2 cellular contexts compared by ENCODE assay signal in the genomic region with DNA sequence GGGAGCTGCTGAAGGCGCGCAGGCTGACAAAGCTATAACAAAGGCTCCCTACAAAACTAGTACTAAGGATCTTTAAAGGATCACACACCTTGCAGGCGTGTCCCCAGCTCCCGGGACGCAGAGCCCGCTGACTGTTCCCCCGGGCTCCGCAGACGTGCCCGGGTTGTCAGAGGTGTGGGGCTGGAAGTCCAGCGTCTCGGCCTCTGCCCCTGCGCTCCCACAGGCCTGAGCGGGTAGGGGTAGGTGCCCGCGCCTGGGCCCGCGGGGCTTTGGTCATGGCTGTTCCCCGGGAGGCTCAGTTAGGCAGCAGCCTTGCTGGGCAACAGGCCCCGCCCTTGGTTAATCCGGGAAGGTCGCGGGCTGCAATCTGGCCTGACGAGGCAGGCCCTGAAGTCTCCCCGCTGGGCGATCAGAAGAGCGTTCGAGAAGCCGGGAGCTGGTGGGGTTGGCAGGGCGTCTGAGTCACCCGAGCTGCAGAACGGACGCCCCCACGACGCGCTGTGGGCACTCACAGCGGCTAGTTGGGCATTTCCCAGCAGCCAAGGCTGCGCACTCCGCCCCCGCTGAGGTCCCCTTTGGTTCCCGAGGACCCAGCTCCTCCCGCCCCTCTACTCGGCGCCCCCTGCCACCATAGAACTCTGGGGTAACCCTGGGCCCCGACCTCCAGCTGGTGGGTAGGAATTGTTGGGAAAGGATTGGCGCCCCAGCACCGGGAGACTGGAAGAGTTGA.
TF ChIP-seq lines count a peak whose summit lies in the region.

No MANE protein-coding gene starts in this region.

TF ChIP-seq in A549, 52 proteins besides CTCF, POLR2A, EP300 and RAD21:
- TF ChIP-seq, protein P1, sequence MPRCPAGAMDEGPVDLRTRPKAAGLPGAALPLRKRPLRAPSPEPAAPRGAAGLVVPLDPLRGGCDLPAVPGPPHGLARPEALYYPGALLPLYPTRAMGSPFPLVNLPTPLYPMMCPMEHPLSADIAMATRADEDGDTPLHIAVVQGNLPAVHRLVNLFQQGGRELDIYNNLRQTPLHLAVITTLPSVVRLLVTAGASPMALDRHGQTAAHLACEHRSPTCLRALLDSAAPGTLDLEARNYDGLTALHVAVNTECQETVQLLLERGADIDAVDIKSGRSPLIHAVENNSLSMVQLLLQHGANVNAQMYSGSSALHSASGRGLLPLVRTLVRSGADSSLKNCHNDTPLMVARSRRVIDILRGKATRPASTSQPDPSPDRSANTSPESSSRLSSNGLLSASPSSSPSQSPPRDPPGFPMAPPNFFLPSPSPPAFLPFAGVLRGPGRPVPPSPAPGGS (IDR thresholded peaks at IDR 0.05), result no peak
- no peak for TF ChIP-seq JUN (IDR thresholded peaks at IDR 0.05)
- TF ChIP-seq, protein P2, sequence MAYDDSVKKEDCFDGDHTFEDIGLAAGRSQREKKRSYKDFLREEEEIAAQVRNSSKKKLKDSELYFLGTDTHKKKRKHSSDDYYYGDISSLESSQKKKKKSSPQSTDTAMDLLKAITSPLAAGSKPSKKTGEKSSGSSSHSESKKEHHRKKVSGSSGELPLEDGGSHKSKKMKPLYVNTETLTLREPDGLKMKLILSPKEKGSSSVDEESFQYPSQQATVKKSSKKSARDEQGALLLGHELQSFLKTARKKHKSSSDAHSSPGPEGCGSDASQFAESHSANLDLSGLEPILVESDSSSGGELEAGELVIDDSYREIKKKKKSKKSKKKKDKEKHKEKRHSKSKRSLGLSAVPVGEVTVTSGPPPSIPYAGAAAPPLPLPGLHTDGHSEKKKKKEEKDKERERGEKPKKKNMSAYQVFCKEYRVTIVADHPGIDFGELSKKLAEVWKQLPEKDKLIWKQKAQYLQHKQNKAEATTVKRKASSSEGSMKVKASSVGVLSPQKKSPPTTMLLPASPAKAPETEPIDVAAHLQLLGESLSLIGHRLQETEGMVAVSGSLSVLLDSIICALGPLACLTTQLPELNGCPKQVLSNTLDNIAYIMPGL (CRISPR knock-in tag; IDR thresholded peaks at IDR 0.05; ENCODE audit: borderline replicate concordance), result no peak
- no peak for TF ChIP-seq HOXB13 (CRISPR knock-in tag; IDR thresholded peaks at IDR 0.05; ENCODE audit: low read depth)
- TF ChIP-seq, protein P3, sequence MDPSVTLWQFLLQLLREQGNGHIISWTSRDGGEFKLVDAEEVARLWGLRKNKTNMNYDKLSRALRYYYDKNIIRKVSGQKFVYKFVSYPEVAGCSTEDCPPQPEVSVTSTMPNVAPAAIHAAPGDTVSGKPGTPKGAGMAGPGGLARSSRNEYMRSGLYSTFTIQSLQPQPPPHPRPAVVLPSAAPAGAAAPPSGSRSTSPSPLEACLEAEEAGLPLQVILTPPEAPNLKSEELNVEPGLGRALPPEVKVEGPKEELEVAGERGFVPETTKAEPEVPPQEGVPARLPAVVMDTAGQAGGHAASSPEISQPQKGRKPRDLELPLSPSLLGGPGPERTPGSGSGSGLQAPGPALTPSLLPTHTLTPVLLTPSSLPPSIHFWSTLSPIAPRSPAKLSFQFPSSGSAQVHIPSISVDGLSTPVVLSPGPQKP (IDR thresholded peaks at IDR 0.05; ENCODE audit: low read depth, low read length), result no peak
- no peak for TF ChIP-seq CHD4 (IDR thresholded peaks at IDR 0.05; ENCODE audit: borderline replicate concordance)
- TF ChIP-seq TFCP2L1 (CRISPR knock-in tag; IDR thresholded peaks at IDR 0.05), result no peak
- no peak for TF ChIP-seq HOXB5 (CRISPR knock-in tag; IDR thresholded peaks at IDR 0.05)
- no peak for TF ChIP-seq CEBPB (IDR thresholded peaks at IDR 0.05)
- TF ChIP-seq, protein P4, sequence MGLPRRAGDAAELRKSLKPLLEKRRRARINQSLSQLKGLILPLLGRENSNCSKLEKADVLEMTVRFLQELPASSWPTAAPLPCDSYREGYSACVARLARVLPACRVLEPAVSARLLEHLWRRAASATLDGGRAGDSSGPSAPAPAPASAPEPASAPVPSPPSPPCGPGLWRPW (IDR thresholded peaks at IDR 0.05), result no peak
- TF ChIP-seq BHLHE40 (IDR thresholded peaks at IDR 0.05; ENCODE audit: low read depth, low read length), result no peak

TF ChIP-seq in IMR-90, 13 proteins besides CTCF, POLR2A, EP300 and RAD21 (continued from another document):
- TF ChIP-seq, protein P3 (IDR thresholded peaks at IDR 0.05; ENCODE audit: borderline replicate concordance, low read depth, low read length), result no peak
- TF ChIP-seq CHD1 (IDR thresholded peaks at IDR 0.05; ENCODE audit: low read depth, low read length), result no peak
- TF ChIP-seq, protein P5, sequence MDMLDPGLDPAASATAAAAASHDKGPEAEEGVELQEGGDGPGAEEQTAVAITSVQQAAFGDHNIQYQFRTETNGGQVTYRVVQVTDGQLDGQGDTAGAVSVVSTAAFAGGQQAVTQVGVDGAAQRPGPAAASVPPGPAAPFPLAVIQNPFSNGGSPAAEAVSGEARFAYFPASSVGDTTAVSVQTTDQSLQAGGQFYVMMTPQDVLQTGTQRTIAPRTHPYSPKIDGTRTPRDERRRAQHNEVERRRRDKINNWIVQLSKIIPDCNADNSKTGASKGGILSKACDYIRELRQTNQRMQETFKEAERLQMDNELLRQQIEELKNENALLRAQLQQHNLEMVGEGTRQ (IDR thresholded peaks at IDR 0.05; ENCODE audit: low read depth, low read length), result no peak
- TF ChIP-seq SMC3 (IDR thresholded peaks at IDR 0.05; ENCODE audit: low read depth, low read length), result no peak
- no peak for TF ChIP-seq NFE2L2 (IDR thresholded peaks at IDR 0.05; ENCODE audit: low read depth, low read length)
- no peak for TF ChIP-seq MXI1 (IDR thresholded peaks at IDR 0.05; ENCODE audit: borderline replicate concordance, low read depth, low read length)
- no peak for TF ChIP-seq BHLHE40 (IDR thresholded peaks at IDR 0.05; ENCODE audit: low read depth, low read length)
- no peak for TF ChIP-seq CEBPB (IDR thresholded peaks at IDR 0.05; ENCODE audit: low read depth, low read length)
- TF ChIP-seq MAFK (IDR thresholded peaks at IDR 0.05; ENCODE audit: low read depth, low read length), result no peak
